Comparison of ENCODE assay signal across 22 cellular contexts in the genomic region with DNA sequence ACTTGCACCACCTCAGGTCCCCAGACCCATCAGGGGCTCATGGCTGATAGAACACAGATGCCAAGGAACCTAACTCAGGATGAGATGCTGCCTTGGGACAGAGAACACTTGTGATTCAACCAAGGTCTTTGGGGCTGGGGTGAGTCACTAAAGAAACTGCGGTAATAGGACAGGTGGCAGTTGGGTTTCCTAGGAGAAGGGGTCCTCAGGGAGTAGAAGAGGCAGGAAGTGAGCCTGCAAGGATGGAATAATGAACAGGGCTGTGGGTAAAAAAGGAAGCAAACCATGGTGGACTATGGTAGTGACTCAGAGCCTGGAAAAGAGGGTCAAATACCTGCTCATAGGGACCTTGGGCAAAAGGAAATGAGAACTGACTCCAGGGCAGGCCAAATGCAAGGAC. TPM values are rescaled to one million over a fixed set of nuclear protein-coding genes. Genes with fewer than 3 reads are reported as not detected.
DNase-seq lines count a peak whose midpoint lies in the region; ATAC-seq, FAIRE-seq and TF ChIP-seq lines count a peak whose summit lies in the region.
"Had no signal": no experiment of that assay in that cellular context is flagged by ENCODE, and none has a peak within 500 bp of the region (broad histone marks: within the 10 kb centered on the region; RNA-seq: fewer than 3 reads in every experiment).

No MANE protein-coding gene starts in this region.

- FAIRE-seq in H54 (lab: Jason Lieb, UNC), result no peak
- no peak for FAIRE-seq in K562 (lab: Jason Lieb, UNC)
- FAIRE-seq: H1 had no signal

- 43% methylated on average over 1 of the region's 1 CpG for WGBS in K562 (ENCODE audit: insufficient coverage, low coverage, missing lambda C conversion rate)

- H3K36me3 ChIP-seq in K562 (ENCODE audit: control insufficient read depth, insufficient read depth, low read length), result peaks cover 9% of the 10 kb centered on the region; the same call in 2 of the 3 replicates
- no peaks in the 10 kb centered on the region for H3K36me3 ChIP-seq in osteoblast (ENCODE audit: insufficient read depth, low read length)

- peak overlapping the region; percentile 39 to 46; a peak in 2 of 4 replicates for H3K9ac ChIP-seq in K562 (ENCODE audit: insufficient read depth in 1 of 2, low read depth in 2 of 2, low read length in 2 of 2)

- no TSS peak for BruUV-seq in K562 (replicated peaks; lab: Mats Ljungman, UMichigan)

- H3K27me3 ChIP-seq in K562 (ENCODE audit: control insufficient read depth in 2 of 2, insufficient read depth in 2 of 2, low read length in 2 of 2), result no peaks in the 10 kb centered on the region
- no peaks in the 10 kb centered on the region for H3K27me3 ChIP-seq in osteoblast (ENCODE audit: insufficient read depth, low read length)

- no peaks in the 10 kb centered on the region for H3K9me1 ChIP-seq in K562 (ENCODE audit: control insufficient read depth, insufficient read depth, low read length)

- POLR2A ChIA-PET in K562 (lab: Yijun Ruan, JAX), result no interaction called here

- intact Hi-C loops in K562 (cut with micrococcal nuclease), result no loop called here

- CTCF ChIA-PET in K562 (lab: Yijun Ruan, JAX; ENCODE audit: low intra/inter-chr PET ratio), result no interaction called here

- no peak overlapping the region for H3K4me3 ChIP-seq in K562
- H3K4me3 ChIP-seq in osteoblast (ENCODE audit: insufficient read depth, low read length), result no peak overlapping the region
- H3K4me3 ChIP-seq: SK-N-MC, thoracic aorta had no signal

- H2AFZ ChIP-seq in K562 (ENCODE audit: low read depth, low read length), result peak overlapping the region; percentile 34; the same call in 1 of the 2 replicates
- H2AFZ ChIP-seq in osteoblast (ENCODE audit: low read length), result no peak overlapping the region

- 0 out of 2 replicates have a peak overlapping the region, but pooled peaks have one; percentile 11 for H3K4me2 ChIP-seq in K562 (ENCODE audit: insufficient read depth, low read length)
- no peak overlapping the region for H3K4me2 ChIP-seq in osteoblast (ENCODE audit: insufficient read depth, low read length)

- peaks cover 46 to 55% of the 10 kb centered on the region in 2 experiments for H3K4me1 ChIP-seq in K562 (replicated peaks in 1 of 2; ENCODE audit: control insufficient read depth in 2 of 2, insufficient read depth in 2 of 2, low read length in 2 of 2)
- H3K4me1 ChIP-seq in osteoblast (ENCODE audit: insufficient read depth, low read length), result peaks cover 15% of the 10 kb centered on the region

- DNase-seq in H54 (ENCODE audit: insufficient read length, low spot score) (peak; percentile 73), M059J (ENCODE audit: low read depth) (peak; percentile 88), K562 (ENCODE audit: extremely low read depth in 1 of 4, low spot score in 3 of 4) (no peak), osteoblast (ENCODE audit: insufficient read length, low spot score, missing footprints) (peak; percentile 73), AG08395 (ENCODE audit: low spot score) (no peak), cerebellum (ENCODE audit: low spot score) (no peak)
- DNase-seq: activated CD4-positive, alpha-beta T cell treated with anti-CD3 and anti-CD28 coated beads for 4 hours; activated gamma-delta T cell treated with Interleukin-2 at 50 U/mL for 16 hours; amygdala; C1 segment of cervical spinal cord; cortex of kidney; NCI-H1694 treated with DMSO at 0.1 percent for 48 hours; NCI-H524; stimulated activated CD4-positive, alpha-beta T cell treated with anti-CD3 and anti-CD28 coated beads, Interleukin-4, amount 100 ng/mL, for 4 hours; stimulated activated CD8-positive, alpha-beta memory T cell treated with anti-CD3 and anti-CD28 coated beads, Interleukin-4, amount 100 ng/mL, for 48 hours had no signal

- H4K20me1 ChIP-seq in K562 (replicated peaks; ENCODE audit: control insufficient read depth, insufficient read depth, low read length) (no peaks in the 10 kb centered on the region), osteoblast (ENCODE audit: insufficient read depth, low read length) (no peaks in the 10 kb centered on the region)

- TF ChIP-seq POLR2A in H54 (IDR thresholded peaks at IDR 0.05; ENCODE audit: low read depth, low read length), result no peak
- TF ChIP-seq POLR2A in K562 (conservative IDR thresholded peaks at IDR 0.05), result no peak

- TF ChIP-seq RAD21 in K562 (CRISPR knock-in tag; conservative IDR thresholded peaks at IDR 0.05 in 1 of 2, IDR thresholded peaks at IDR 0.05 in 1 of 2), result no peak

- in situ Hi-C loops in K562 (cut with MboI), result no loop called here

- no peak for TF ChIP-seq CTCF in K562 (IDR thresholded peaks at IDR 0.05 in 2 of 3, conservative IDR thresholded peaks at IDR 0.05 in 1 of 3; ENCODE audit: insufficient read depth in 2 of 3, low read depth in 1 of 3, low read length in 3 of 3)
- no peak for TF ChIP-seq CTCF in osteoblast (IDR thresholded peaks at IDR 0.05; ENCODE audit: extremely low read depth, low read depth, low read length)

- H3K79me2 ChIP-seq in K562 (ENCODE audit: control insufficient read depth, insufficient read depth, low read length) (peaks cover 13% of the 10 kb centered on the region), osteoblast (ENCODE audit: insufficient read depth, low read length) (peaks cover 3% of the 10 kb centered on the region)

- no peak for TF ChIP-seq EP300 in K562 (IDR thresholded peaks at IDR 0.05; ENCODE audit: low read length)

- peak overlapping the region; percentile 79 for H3K27ac ChIP-seq in K562 (ENCODE audit: extremely low read depth, low read depth, low read length)
- H3K27ac ChIP-seq in osteoblast (ENCODE audit: low read depth, low read length), result no peak overlapping the region
- H3K27ac ChIP-seq: SK-N-MC, thoracic aorta had no signal

- no peak for ATAC-seq in K562
- ATAC-seq in HG03571 (IDR thresholded peaks at IDR 0.05; ENCODE audit: unreplicated experiment), result no peak
- ATAC-seq: esophagus mucosa had no signal

- H3K9me3 ChIP-seq in K562 (replicated peaks; ENCODE audit: control insufficient read depth, insufficient read depth, low read depth, low read length) (no peaks in the 10 kb centered on the region), osteoblast (ENCODE audit: low read depth, low read length) (no peaks in the 10 kb centered on the region)
- H3K9me3 ChIP-seq: thoracic aorta had no signal

RNA-seq across cellular contexts. Expression of gene PNPO, which starts 6.5 kb away (rescaled TPM):
- 40.1 and 54.2 TPM in 2 replicates for total RNA-seq in M059J (2014; rRNA removed; shearing (Covaris generic))
- total RNA-seq in K562 (2011; cell fraction: chromatin; rRNA removed; ENCODE audit: low replicate concordance), result 19.2 and 41.8 TPM in 2 replicates
- 21.8 and 24.3 TPM in 2 replicates for total RNA-seq in K562 (2011; cell fraction: nucleolus; rRNA removed)
- 31.2 and 41.6 TPM in 2 replicates for total RNA-seq in K562 (2011; cell fraction: nucleoplasm; rRNA removed)
- total RNA-seq in K562 (2014; rRNA removed) (25.5 and 30.9 TPM in 2 replicates), K562 (2014; rRNA removed; fragmentation: Illumina TruSeq; extraction: Trizol) (27.4 and 27.7 TPM in 2 replicates), K562 (2015; rRNA removed; fragmentation: Illumina TruSeq; extraction: Trizol) (24.8 and 28.2 TPM in 2 replicates), K562 (2021) (39.0 and 41.5 TPM in 2 replicates), osteoblast (31.5 and 32.4 TPM in 2 replicates), cerebellum (6.1 TPM)
- polyA plus RNA-seq in K562 (2011; rRNA removed) (29.2 and 35.5 TPM in 2 replicates), K562 (2014; fragmentation: Illumina TruSeq; extraction: Trizol) (29.6 and 35.5 TPM in 2 replicates), K562 (2014; fragmentation: Nextera tagmentation; extraction: Ambion mirVana) (10 to 100 TPM; 16.6 to 23.1 TPM), K562 (2014; rRNA removed) (23.4 and 24.9 TPM in 2 replicates)
- polyA plus RNA-seq in K562 (2011; cell fraction: cytosol; rRNA removed), result 33.9 and 37.5 TPM in 2 replicates
- polyA plus RNA-seq in K562 (2011; cell fraction: nucleus; rRNA removed), result 16.9 and 17.6 TPM in 2 replicates
- 10.9 and 17.5 TPM in 2 replicates for polyA plus RNA-seq in K562 (2012)
- 35.4 and 48.7 TPM in 2 replicates for polyA minus RNA-seq in K562 (2011; rRNA and poly(A)+ RNA removed)
- polyA minus RNA-seq in K562 (2011; cell fraction: cytosol; rRNA and poly(A)+ RNA removed), result 21.9 and 29.9 TPM in 2 replicates
- polyA minus RNA-seq in K562 (2011; cell fraction: nucleus; rRNA and poly(A)+ RNA removed), result 11.6 and 16.1 TPM in 2 replicates

RNA-seq across cellular contexts. Expression of gene PRR15L, which starts 22.8 kb away (rescaled TPM):
- not detected in 2 replicates for total RNA-seq in M059J (2014; rRNA removed; shearing (Covaris generic))
- total RNA-seq in K562 (2011; cell fraction: chromatin; rRNA removed; ENCODE audit: low replicate concordance), result not detected in 2 replicates
- not detected in 2 replicates for total RNA-seq in K562 (2011; cell fraction: nucleolus; rRNA removed)
- not detected in 2 replicates for total RNA-seq in K562 (2011; cell fraction: nucleoplasm; rRNA removed)
- total RNA-seq in K562 (2014; rRNA removed), result not detected in 2 replicates
- not detected in 2 replicates for total RNA-seq in K562 (2014; rRNA removed; fragmentation: Illumina TruSeq; extraction: Trizol)
- not detected in 2 replicates for total RNA-seq in K562 (2015; rRNA removed; fragmentation: Illumina TruSeq; extraction: Trizol)
- total RNA-seq in K562 (2021), result 0.16 TPM in 1 of 2 replicates, not detected in the other
- not detected in 2 replicates for polyA plus RNA-seq in K562 (2011; rRNA removed)
- polyA plus RNA-seq in K562 (2011; cell fraction: cytosol; rRNA removed), result not detected in 2 replicates
- polyA plus RNA-seq in K562 (2011; cell fraction: nucleus; rRNA removed), result not detected in 2 replicates
- polyA plus RNA-seq in K562 (2012), result 0.16 and 0.17 TPM in 2 replicates
- polyA plus RNA-seq in K562 (2014; fragmentation: Illumina TruSeq; extraction: Trizol), result not detected in 2 replicates
- under 1 TPM in 1 of 2 experiments, not detected in 1; 0.03 TPM for polyA plus RNA-seq in K562 (2014; fragmentation: Nextera tagmentation; extraction: Ambion mirVana)
- polyA plus RNA-seq in K562 (2014; rRNA removed), result not detected in 2 replicates
- polyA minus RNA-seq in K562 (2011; rRNA and poly(A)+ RNA removed), result not detected in 2 replicates
- polyA minus RNA-seq in K562 (2011; cell fraction: cytosol; rRNA and poly(A)+ RNA removed), result not detected in 2 replicates
- not detected in 2 replicates for polyA minus RNA-seq in K562 (2011; cell fraction: nucleus; rRNA and poly(A)+ RNA removed)
- not detected in 2 replicates for total RNA-seq in osteoblast
- total RNA-seq in cerebellum, result not detected
- total RNA-seq: glomerular endothelial cell, skeletal muscle tissue had no signal

RNA-seq across cellular contexts. Expression of gene CDK5RAP3, which starts 36.1 kb away (rescaled TPM):
- 60.4 and 69.5 TPM in 2 replicates for total RNA-seq in M059J (2014; rRNA removed; shearing (Covaris generic))
- 452 and 764 TPM in 2 replicates for total RNA-seq in K562 (2011; cell fraction: chromatin; rRNA removed; ENCODE audit: low replicate concordance)
- total RNA-seq in K562 (2011; cell fraction: nucleolus; rRNA removed), result 478 and 540 TPM in 2 replicates
- total RNA-seq in K562 (2011; cell fraction: nucleoplasm; rRNA removed), result 403 and 415 TPM in 2 replicates
- total RNA-seq in K562 (2014; rRNA removed) (85.0 and 91.5 TPM in 2 replicates), K562 (2014; rRNA removed; fragmentation: Illumina TruSeq; extraction: Trizol) (70.8 and 71.7 TPM in 2 replicates), K562 (2015; rRNA removed; fragmentation: Illumina TruSeq; extraction: Trizol) (67.0 and 73.7 TPM in 2 replicates), K562 (2021) (113 and 131 TPM in 2 replicates), osteoblast (46.6 and 50.3 TPM in 2 replicates), cerebellum (80.0 TPM)
- polyA plus RNA-seq in K562 (2011; rRNA removed) (132 and 208 TPM in 2 replicates), K562 (2014; fragmentation: Illumina TruSeq; extraction: Trizol) (96.7 and 100 TPM in 2 replicates), K562 (2014; fragmentation: Nextera tagmentation; extraction: Ambion mirVana) (10 to 100 TPM; 44.2 to 73.0 TPM), K562 (2014; rRNA removed) (152 and 202 TPM in 2 replicates)
- 78.0 and 96.3 TPM in 2 replicates for polyA plus RNA-seq in K562 (2011; cell fraction: cytosol; rRNA removed)
- 1,392 and 1,556 TPM in 2 replicates for polyA plus RNA-seq in K562 (2011; cell fraction: nucleus; rRNA removed)
- polyA plus RNA-seq in K562 (2012), result 134 and 270 TPM in 2 replicates
- 81.6 and 111 TPM in 2 replicates for polyA minus RNA-seq in K562 (2011; rRNA and poly(A)+ RNA removed)
- polyA minus RNA-seq in K562 (2011; cell fraction: cytosol; rRNA and poly(A)+ RNA removed), result 35.1 and 37.0 TPM in 2 replicates
- polyA minus RNA-seq in K562 (2011; cell fraction: nucleus; rRNA and poly(A)+ RNA removed), result 206 and 291 TPM in 2 replicates

RNA-seq across cellular contexts. Expression of gene SP2, which starts 38.8 kb away (rescaled TPM):
- total RNA-seq in M059J (2014; rRNA removed; shearing (Covaris generic)), result 1.6 and 3.8 TPM in 2 replicates
- 7.1 and 12.2 TPM in 2 replicates for total RNA-seq in K562 (2011; cell fraction: chromatin; rRNA removed; ENCODE audit: low replicate concordance)
- total RNA-seq in K562 (2011; cell fraction: nucleolus; rRNA removed), result 3.4 and 3.7 TPM in 2 replicates
- total RNA-seq in K562 (2011; cell fraction: nucleoplasm; rRNA removed), result 4.2 and 9.5 TPM in 2 replicates
- total RNA-seq in K562 (2014; rRNA removed) (2.1 and 2.8 TPM in 2 replicates), K562 (2014; rRNA removed; fragmentation: Illumina TruSeq; extraction: Trizol) (1.5 and 2.3 TPM in 2 replicates), K562 (2015; rRNA removed; fragmentation: Illumina TruSeq; extraction: Trizol) (1.4 and 1.5 TPM in 2 replicates), K562 (2021) (15.9 and 17.4 TPM in 2 replicates), osteoblast (2.4 and 2.5 TPM in 2 replicates), cerebellum (1.6 TPM)
- polyA plus RNA-seq in K562 (2011; rRNA removed) (2.3 and 5.0 TPM in 2 replicates), K562 (2014; fragmentation: Illumina TruSeq; extraction: Trizol) (19.1 and 22.3 TPM in 2 replicates), K562 (2014; fragmentation: Nextera tagmentation; extraction: Ambion mirVana) (under 1 TPM; 0.77 to 0.88 TPM), K562 (2014; rRNA removed) (6.1 and 6.5 TPM in 2 replicates)
- polyA plus RNA-seq in K562 (2011; cell fraction: cytosol; rRNA removed), result 2.4 and 4.0 TPM in 2 replicates
- 7.3 and 11.1 TPM in 2 replicates for polyA plus RNA-seq in K562 (2011; cell fraction: nucleus; rRNA removed)
- polyA plus RNA-seq in K562 (2012), result 21.1 and 27.4 TPM in 2 replicates
- 1.8 and 2.7 TPM in 2 replicates for polyA minus RNA-seq in K562 (2011; rRNA and poly(A)+ RNA removed)
- polyA minus RNA-seq in K562 (2011; cell fraction: cytosol; rRNA and poly(A)+ RNA removed), result 5.8 and 6.6 TPM in 2 replicates
- polyA minus RNA-seq in K562 (2011; cell fraction: nucleus; rRNA and poly(A)+ RNA removed), result 1.2 and 1.3 TPM in 2 replicates

Comparison
In these comparisons a context has a peak if more than half of its experiments do, and no peak if none do; other contexts are left out.
1. DNase-seq: peak in H54 (single experiment), M059J (single experiment) and osteoblast (single experiment); none in K562 (0 of 4), AG08395 (single experiment) and cerebellum (single experiment).